Comparison of ENCODE assay signal across 28 cellular contexts in the genomic region with DNA sequence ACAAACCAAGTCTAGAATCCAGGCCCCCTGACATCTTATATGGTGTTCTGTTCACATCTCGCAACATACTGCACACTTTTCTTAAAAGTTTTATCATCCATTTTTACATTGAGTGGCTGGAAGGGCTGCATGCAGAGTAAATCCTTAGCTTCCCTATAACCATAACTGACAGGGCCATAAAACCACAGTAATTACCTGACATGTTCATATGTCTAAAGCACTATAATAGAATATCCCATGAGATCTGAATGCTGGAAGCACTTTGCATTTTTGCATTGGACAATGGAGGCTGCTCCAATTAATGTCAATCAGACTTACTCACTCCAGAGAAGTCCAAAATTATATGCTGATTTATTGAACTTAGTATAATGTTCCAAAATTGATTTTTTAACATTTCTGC.
"Had no signal": no experiment of that assay in that cellular context is flagged by ENCODE, and none has a peak within 500 bp of the region (broad histone marks: within the 10 kb centered on the region; RNA-seq: fewer than 3 reads in every experiment).

No MANE protein-coding gene starts in this region.

- H3K36me3 ChIP-seq: adrenal gland, colonic mucosa had no signal

- ATAC-seq: activated CD4-positive, alpha-beta T cell treated with anti-CD3 and anti-CD28 coated beads for 36 hours; activated CD8-positive, alpha-beta memory T cell treated with anti-CD3 and anti-CD28 coated beads, Interleukin-2, amount 10 ng/mL, durations not matched to agents 7 days and 5 days; activated CD8-positive, alpha-beta T cell treated with anti-CD3 and anti-CD28 coated beads, Interleukin-2, amount 10 ng/mL, durations not matched to agents 7 days and 5 days; activated naive CD8-positive, alpha-beta T cell treated with anti-CD3 and anti-CD28 coated beads, Interleukin-2, amount 50 U/mL, for 24 hours; body of pancreas; esophagus mucosa; T-helper 17 cell had no signal

- H3K27me3 ChIP-seq: adrenal gland, body of pancreas, colonic mucosa had no signal

- H3K27ac ChIP-seq: adrenal gland, body of pancreas, colonic mucosa had no signal

- DNase-seq: activated CD4-positive, alpha-beta memory T cell treated with anti-CD3 and anti-CD28 coated beads for 36 hours; activated CD4-positive, alpha-beta T cell treated with anti-CD3 and anti-CD28 coated beads for 36 hours; activated CD4-positive, alpha-beta T cell treated with anti-CD3 and anti-CD28 coated beads, Interleukin-2, amount 10 ng/mL, durations not matched to agents 24 days and 14 days; activated CD4-positive, CD25-positive, alpha-beta regulatory T cell; activated CD4-positive, CD25-positive, alpha-beta regulatory T cell treated with anti-CD3 and anti-CD28 coated beads, Interleukin-2, amount 50 U/mL, for 72 hours; activated CD8-positive, alpha-beta memory T cell treated with anti-CD3 and anti-CD28 coated beads, Interleukin-2, amount 10 ng/mL, durations not matched to agents 7 days and 5 days; activated CD8-positive, alpha-beta memory T cell treated with anti-CD3 and anti-CD28 coated beads, Interleukin-2, amount 50 U/mL, for 4 hours; activated CD8-positive, alpha-beta T cell treated with anti-CD3 and anti-CD28 coated beads, Interleukin-2, amount 10 ng/mL, durations not matched to agents 7 days and 5 days; activated effector memory CD4-positive, alpha-beta T cell treated with anti-CD3 and anti-CD28 coated beads, Interleukin-2, amount 50 U/mL, for 16 hours; activated naive CD4-positive, alpha-beta T cell treated with anti-CD3 and anti-CD28 coated beads for 36 hours; activated naive CD8-positive, alpha-beta T cell treated with anti-CD3 and anti-CD28 coated beads for 36 hours; activated naive CD8-positive, alpha-beta T cell treated with anti-CD3 and anti-CD28 coated beads, Interleukin-2, amount 50 U/mL, for 24 hours; activated T-cell treated with anti-CD3 and anti-CD28 coated beads, Interleukin-2, amount 50 U/mL, for 1 hour; activated T-cell treated with anti-CD3 and anti-CD28 coated beads, Interleukin-2, amount 50 U/mL, for 48 hours; adrenal gland; amygdala; aorta; body of pancreas; caudate nucleus; cerebellar nuclear complex; colonic mucosa; effector CD8-positive, alpha-beta T cell; endodermal cell; foreskin fibroblast; head of caudate nucleus; T-helper 17 cell; T1000 had no signal

- H3K9me3 ChIP-seq: colonic mucosa had no signal

- H3K4me1 ChIP-seq: adrenal gland had no signal

- H3K4me3 ChIP-seq: adrenal gland, body of pancreas, colonic mucosa had no signal
